In the genomic region with DNA sequence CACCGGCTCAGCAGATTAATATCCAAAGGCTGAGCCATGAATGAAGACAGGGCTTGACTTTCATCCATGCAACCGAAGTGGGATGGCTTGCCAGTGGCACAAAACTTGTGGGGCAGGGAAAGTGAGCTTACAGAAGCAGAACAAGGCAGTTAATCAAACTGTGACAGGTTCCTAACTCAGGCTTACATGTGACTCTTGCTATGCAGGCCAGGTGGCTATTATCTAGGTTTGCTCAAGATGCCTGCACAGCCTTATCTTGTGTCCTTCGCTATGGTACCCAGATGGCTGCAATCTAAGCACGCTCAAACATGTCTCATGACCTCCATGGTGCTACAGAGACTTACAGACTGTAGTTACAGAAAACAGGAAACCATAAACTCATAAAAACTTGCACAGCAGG, we compare ENCODE assay signal across 16 cellular contexts. TPM values are rescaled to one million over a fixed set of nuclear protein-coding genes. Genes with fewer than 3 reads are reported as not detected.
DNase-seq lines count a peak whose midpoint lies in the region; ATAC-seq, FAIRE-seq and TF ChIP-seq lines count a peak whose summit lies in the region.
"Had no signal": no experiment of that assay in that cellular context is flagged by ENCODE, and none has a peak within 500 bp of the region (broad histone marks: within the 10 kb centered on the region; RNA-seq: fewer than 3 reads in every experiment).

No MANE protein-coding gene starts in this region.

- no peaks in the 10 kb centered on the region for H3K79me2 ChIP-seq in H9 (ENCODE audit: insufficient read depth, low read length)
- no peaks in the 10 kb centered on the region for H3K79me2 ChIP-seq in hepatocyte
- H3K79me2 ChIP-seq in smooth muscle cell (ENCODE audit: low read depth): no peaks in the 10 kb centered on the region

- H2AK5ac ChIP-seq in H9 (ENCODE audit: insufficient read length, low read length): no peak overlapping the region

- H3K4me1 Mint-ChIP-seq in H9: peaks cover 4 to 9% of the 10 kb centered on the region in 2 experiments; a peak in 3 of 4 replicates
- H3K4me1 Mint-ChIP-seq: CD4-positive, alpha-beta memory T cell had no signal

- no peak overlapping the region for H4K8ac ChIP-seq in H9 (replicated peaks; ENCODE audit: insufficient read length, low read depth, low read length)

- H4K20me1 ChIP-seq in H9 (ENCODE audit: control insufficient read depth, insufficient read depth, insufficient read length) (no peaks in the 10 kb centered on the region), hepatocyte (ENCODE audit: insufficient read depth, poor library complexity, severe bottlenecking) (no peaks in the 10 kb centered on the region), smooth muscle cell (ENCODE audit: low read depth) (no peaks in the 10 kb centered on the region)

- no CpG with 5 or more reads among the region's 4 CpGs for WGBS in H9 (ENCODE audit: extremely low coverage, insufficient read length, low lambda C conversion rate)
- 31% methylated on average over 4 of the region's 4 CpGs for WGBS in hepatocyte (ENCODE audit: low lambda C conversion rate, missing lambda C conversion rate)
- WGBS in pancreas, 2 donors: 25% methylated on average over 4 of the region's 4 CpGs
- WGBS in smooth muscle cell (ENCODE audit: low lambda C conversion rate): 57% methylated on average over 4 of the region's 4 CpGs

- FAIRE-seq in pancreas (lab: Jason Lieb, UNC): no peak
- FAIRE-seq: A204.1, HepG2 had no signal

- H3K4me3 ChIP-seq in hepatocyte (no peak overlapping the region), pancreas (no peak overlapping the region), smooth muscle cell (no peak overlapping the region)

- no peak overlapping the region for H3K23ac ChIP-seq in H9 (ENCODE audit: insufficient read length, low read depth, low read length)

- H3K9me2 ChIP-seq in hepatocyte (replicated peaks; ENCODE audit: insufficient read depth): no peaks in the 10 kb centered on the region

- DNase-seq in H9: peak; percentile 11
- peak; percentile 66 for DNase-seq in hepatocyte (ENCODE audit: low spot score)
- DNase-seq in pancreas: peak in 4 of 6 donors; percentile 26 to 80 (median 72)
- DNase-seq in smooth muscle cell (lab: John Stamatoyannopoulos, UW; ENCODE audit: unreplicated experiment): no peak
- no peak for DNase-seq in UCSD-AML1 (lab: John Stamatoyannopoulos, UW; ENCODE audit: unreplicated experiment)
- no peak for DNase-seq in HUDEP-2 (lab: John Stamatoyannopoulos, UW; ENCODE audit: unreplicated experiment in 76 of 76)
- DNase-seq: BE2C; CD4-positive, alpha-beta memory T cell; GF-D8; H7 had no signal

- H3K4me1 ChIP-seq in H9 (ENCODE audit: insufficient read depth, low read length) (no peaks in the 10 kb centered on the region; the same call in 1 of the 2 replicates), hepatocyte (ENCODE audit: insufficient read depth) (peaks cover 10% of the 10 kb centered on the region), pancreas (peaks cover 0 to 10% (median 8%) of the 10 kb centered on the region in 3 donors), smooth muscle cell (ENCODE audit: low read depth) (no peaks in the 10 kb centered on the region)
- H3K4me1 ChIP-seq: BE2C had no signal

- H2BK20ac ChIP-seq in H9 (ENCODE audit: low read depth, low read length, poor library complexity, severe bottlenecking): no peak overlapping the region

- no peaks in the 10 kb centered on the region for H3K9me3 Mint-ChIP-seq in H9

- H2BK120ac ChIP-seq in H9 (ENCODE audit: low read depth, low read length, poor library complexity, severe bottlenecking): no peak overlapping the region

- H3K27ac ChIP-seq in H9 (ENCODE audit: insufficient read length, low read depth, low read length): no peak overlapping the region
- H3K27ac ChIP-seq in hepatocyte: peak overlapping the region; percentile 68
- no peak overlapping the region for H3K27ac ChIP-seq in pancreas
- no peak overlapping the region for H3K27ac ChIP-seq in smooth muscle cell (ENCODE audit: low read depth)
- H3K27ac ChIP-seq: C4-2B had no signal

- H3K9ac ChIP-seq in H9 (ENCODE audit: extremely low read depth, insufficient read length, low read length): no peak overlapping the region
- no peak overlapping the region for H3K9ac ChIP-seq in smooth muscle cell (ENCODE audit: low read depth)

- no peak overlapping the region for H4K5ac ChIP-seq in H9 (ENCODE audit: insufficient read length, low read depth, low read length)

- no peaks in the 10 kb centered on the region for H3F3A ChIP-seq in smooth muscle cell (ENCODE audit: low read depth)

- H3K27me3 ChIP-seq in H9 (ENCODE audit: insufficient read depth, low read length) (no peaks in the 10 kb centered on the region), hepatocyte (no peaks in the 10 kb centered on the region), pancreas (no peaks in the 10 kb centered on the region), smooth muscle cell (ENCODE audit: low read depth) (no peaks in the 10 kb centered on the region)
- H3K27me3 ChIP-seq: BE2C had no signal

- no peak overlapping the region for H2BK15ac ChIP-seq in H9 (ENCODE audit: low read depth, low read length)

- H3K36me3 Mint-ChIP-seq in H9 (ENCODE audit: insufficient read depth in 1 of 3, low read depth in 3 of 3): no peaks in the 10 kb centered on the region
- H3K36me3 Mint-ChIP-seq: CD4-positive, alpha-beta memory T cell had no signal

- no peak overlapping the region for H2BK5ac ChIP-seq in H9 (ENCODE audit: insufficient read length, low read length)

- H3K79me1 ChIP-seq in H9 (ENCODE audit: insufficient read depth, low read depth, low read length, poor library complexity, severe bottlenecking): no peaks in the 10 kb centered on the region

- H3K14ac ChIP-seq in H9 (ENCODE audit: insufficient read depth, low read length): no peak overlapping the region

- H3K4ac ChIP-seq in H9 (ENCODE audit: low read depth, low read length): no peak overlapping the region

- H2BK12ac ChIP-seq in H9 (ENCODE audit: insufficient read length, low read depth, low read length): no peak overlapping the region

- H3K4me2 ChIP-seq in H9 (ENCODE audit: insufficient read depth, insufficient read length, low read length) (no peak overlapping the region), hepatocyte (no peak overlapping the region), smooth muscle cell (no peak overlapping the region)

- H4K91ac ChIP-seq in H9 (ENCODE audit: insufficient read length, low read depth, low read length): no peak overlapping the region

- no peak for TF ChIP-seq CTCF in H9 (conservative IDR thresholded peaks at IDR 0.05)
- TF ChIP-seq CTCF in hepatocyte (IDR thresholded peaks at IDR 0.05; ENCODE audit: poor library complexity): no peak
- no peak for TF ChIP-seq CTCF in pancreas (IDR thresholded peaks at IDR 0.05)
- no peak for TF ChIP-seq CTCF in smooth muscle cell (IDR thresholded peaks at IDR 0.05; ENCODE audit: borderline replicate concordance, insufficient read depth, poor library complexity, severe bottlenecking)

- no peaks in the 10 kb centered on the region; the same call in 1 of the 2 replicates for H3K27me3 Mint-ChIP-seq in H9 (ENCODE audit: low read depth)
- H3K27me3 Mint-ChIP-seq: CD4-positive, alpha-beta memory T cell had no signal

- H2AFZ ChIP-seq in H9 (ENCODE audit: low read length) (no peak overlapping the region), hepatocyte (no peak overlapping the region), smooth muscle cell (ENCODE audit: low read depth) (no peak overlapping the region)

- no peaks in the 10 kb centered on the region for H3K23me2 ChIP-seq in H9 (ENCODE audit: insufficient read length, low read depth, low read length, poor library complexity, severe bottlenecking)

- H3K9me3 ChIP-seq in H9 (ENCODE audit: control insufficient read depth, low read depth, low read length) (no peaks in the 10 kb centered on the region), hepatocyte (ENCODE audit: low read depth) (no peaks in the 10 kb centered on the region), pancreas (no peaks in the 10 kb centered on the region), smooth muscle cell (replicated peaks; ENCODE audit: low read depth) (no peaks in the 10 kb centered on the region)
- H3K9me3 ChIP-seq: BE2C had no signal

- no peak overlapping the region for H3K27ac Mint-ChIP-seq in H9
- H3K27ac Mint-ChIP-seq: CD4-positive, alpha-beta memory T cell had no signal

- intact Hi-C loops in pancreas (cut with DNase I): loop anchor here in 1 of 3 donors (10.0 kb wide), 1 partner anchor 75 kb away; no protein-coding TSS in a partner anchor

- no peak overlapping the region for H3K18ac ChIP-seq in H9 (ENCODE audit: insufficient read length, low read depth, low read length)

- ATAC-seq in pancreas (peak; percentile 88 to 96 (median 94)), GM18873 (IDR thresholded peaks at IDR 0.05; ENCODE audit: low FRiP score, unreplicated experiment) (no peak)
- ATAC-seq: HepG2 had no signal

- no peak overlapping the region for H3T11ph ChIP-seq in H9 (ENCODE audit: low read length)

- H3K36me3 ChIP-seq in hepatocyte (replicated peaks; ENCODE audit: insufficient read depth, low read depth) (no peaks in the 10 kb centered on the region), pancreas (no peaks in the 10 kb centered on the region), smooth muscle cell (ENCODE audit: low read depth) (no peaks in the 10 kb centered on the region)
- H3K36me3 ChIP-seq: BE2C had no signal

- H3K4me3 Mint-ChIP-seq in H9: no peak overlapping the region
- H3K4me3 Mint-ChIP-seq: CD4-positive, alpha-beta memory T cell had no signal

- H3K56ac ChIP-seq in H9 (ENCODE audit: insufficient read length, low read depth, low read length): no peak overlapping the region

RNA-seq across cellular contexts. Expression of a gene that starts 8.6 kb away (rescaled TPM):
- total RNA-seq in H9 (2021): 0.22 and 0.24 TPM in 2 replicates
- total RNA-seq in hepatocyte: 1.2 and 3.8 TPM in 2 replicates
- 1.6 and 2.7 TPM in 2 replicates for polyA plus RNA-seq in hepatocyte
- 1 to 10 TPM in 5 of 6 donors, under 1 TPM in 1; 0.56 to 2.4 (median 1.3) TPM for total RNA-seq in pancreas
- 1 to 10 TPM in 1 of 2 donors, under 1 TPM in 1; 0.53 to 2.1 TPM for polyA plus RNA-seq in pancreas
- total RNA-seq in smooth muscle cell: 0.09 and 0.49 TPM in 2 replicates
- polyA plus RNA-seq in smooth muscle cell: 0.30 and 0.46 TPM in 2 replicates
- total RNA-seq: CD4-positive, alpha-beta memory T cell; HepG2; HT1080 had no signal
- polyA plus RNA-seq: AG04450; CD4-positive, alpha-beta memory T cell; HepG2 had no signal

Comparison
In these comparisons a context has a peak if more than half of its experiments do, and no peak if none do; other contexts are left out.
1. DNase-seq: peak in H9 (single experiment), hepatocyte (single experiment) and pancreas (4 of 6); none in smooth muscle cell (single experiment), UCSD-AML1 (single experiment) and HUDEP-2 (0 of 76).